In genomic region chr17:2223617-2223927, GRCh38 we compare ENCODE assay signal across 12 cellular contexts.
DNase-seq lines count a peak whose midpoint lies in the region; ATAC-seq and TF ChIP-seq lines count a peak whose summit lies in the region.
"Had no signal": no experiment of that assay in that cellular context is flagged by ENCODE, and none has a peak within 500 bp of the region (broad histone marks: within the 10 kb centered on the region; RNA-seq: fewer than 3 reads in every experiment).

No MANE protein-coding gene starts in this region.

- no peak for DNase-seq in GM23248
- DNase-seq in activated CD4-positive, alpha-beta memory T cell treated with anti-CD3 and anti-CD28 coated beads for 36 hours = no peak
- DNase-seq in foreskin keratinocyte = no peak
- no peak for DNase-seq in gastrocnemius medialis
- no peak for DNase-seq in foreskin fibroblast
- no peak for DNase-seq in midbrain (lab: John Stamatoyannopoulos, UW)
- no peak for DNase-seq in dermis blood vessel endothelial cell
- DNase-seq in chondrocyte (ENCODE audit: low spot score) = no peak
- DNase-seq: NCI-H1092, NCI-H510A had no signal

- no peaks in the 10 kb centered on the region for H3K9me2 ChIP-seq in GM23248 (ENCODE audit: insufficient read depth)

- no peak for TF ChIP-seq POLR2A in gastrocnemius medialis (IDR thresholded peaks at IDR 0.05)

- H3K9me3 Mint-ChIP-seq in activated CD4-positive, alpha-beta memory T cell treated with anti-CD3 and anti-CD28 coated beads for 36 hours = no peaks in the 10 kb centered on the region
- no peaks in the 10 kb centered on the region for H3K9me3 Mint-ChIP-seq in chondrocyte (ENCODE audit: low read depth)

- in situ Hi-C loops in GM23248 (cut with MboI) = no loop called here
- in situ Hi-C loops in gastrocnemius medialis (cut with MboI; ENCODE audit: low sequenced_read_pairs in 4 of 4) = no loop called here

- H3K4me3 Mint-ChIP-seq in activated CD4-positive, alpha-beta memory T cell treated with anti-CD3 and anti-CD28 coated beads for 36 hours = peak overlapping the region; percentile 57
- H3K4me3 Mint-ChIP-seq in chondrocyte (ENCODE audit: unreplicated experiment) = no peak overlapping the region

- H3K4me3 ChIP-seq in GM23248 (no peak overlapping the region), gastrocnemius medialis (no peak overlapping the region), foreskin fibroblast (ENCODE audit: low read depth in 1 of 2, low read length in 2 of 2) (no peak overlapping the region)

- H3K4me1 ChIP-seq in GM23248 (ENCODE audit: insufficient read depth) (peaks cover 22% of the 10 kb centered on the region), foreskin keratinocyte (peaks cover 33% of the 10 kb centered on the region), gastrocnemius medialis (peaks cover 28 to 49% of the 10 kb centered on the region in 2 donors)

- peaks cover 3% of the 10 kb centered on the region for H3K36me3 Mint-ChIP-seq in activated CD4-positive, alpha-beta memory T cell treated with anti-CD3 and anti-CD28 coated beads for 36 hours
- peaks cover 10% of the 10 kb centered on the region for H3K36me3 Mint-ChIP-seq in chondrocyte (ENCODE audit: low read depth)

- H3K36me3 ChIP-seq in GM23248 (ENCODE audit: low read depth) (0 out of 2 replicates have a peak, but pooled peaks cover 4% of the 10 kb centered on the region), gastrocnemius medialis (no peaks in the 10 kb centered on the region)

- TF ChIP-seq CTCF in foreskin keratinocyte (conservative IDR thresholded peaks at IDR 0.05) (no peak), gastrocnemius medialis (IDR thresholded peaks at IDR 0.05 in 4 of 5, conservative IDR thresholded peaks at IDR 0.05 in 1 of 5) (no peak), foreskin fibroblast (IDR thresholded peaks at IDR 0.05; ENCODE audit: low read depth, low read length) (no peak), chondrocyte (IDR thresholded peaks at IDR 0.05) (no peak)

- H4K20me1 ChIP-seq in GM23248 (ENCODE audit: insufficient read depth) = no peaks in the 10 kb centered on the region

- H3F3A ChIP-seq in GM23248 (ENCODE audit: insufficient read depth) = peaks cover 21% of the 10 kb centered on the region; the same call in 1 of the 2 replicates

- intact Hi-C loops in activated CD4-positive, alpha-beta memory T cell treated with anti-CD3 and anti-CD28 coated beads for 36 hours (cut with micrococcal nuclease) = loop anchor here (1.0 to 5.0 kb wide), 4 partner anchors 17 to 136 kb away; no protein-coding TSS in a partner anchor
- intact Hi-C loops in gastrocnemius medialis (cut with DNase I; ENCODE audit: low total_unique reads) = loop anchor here (2.0 kb wide), 1 partner anchor 13 kb away; no protein-coding TSS in a partner anchor

- H3K9me3 ChIP-seq in GM23248 (ENCODE audit: low read depth) = no peaks in the 10 kb centered on the region
- no peaks in the 10 kb centered on the region for H3K9me3 ChIP-seq in gastrocnemius medialis

- no peaks in the 10 kb centered on the region for H3K27me3 ChIP-seq in GM23248 (replicated peaks; ENCODE audit: insufficient read depth)
- no peaks in the 10 kb centered on the region for H3K27me3 ChIP-seq in foreskin keratinocyte
- H3K27me3 ChIP-seq in gastrocnemius medialis = no peaks in the 10 kb centered on the region

- H3K27me3 Mint-ChIP-seq in activated CD4-positive, alpha-beta memory T cell treated with anti-CD3 and anti-CD28 coated beads for 36 hours = no peaks in the 10 kb centered on the region
- H3K27me3 Mint-ChIP-seq in chondrocyte (ENCODE audit: low read depth) = no peaks in the 10 kb centered on the region

- peaks cover 78% of the 10 kb centered on the region for H3K79me2 ChIP-seq in GM23248 (ENCODE audit: insufficient read depth)

- H3K4me2 ChIP-seq in GM23248 (ENCODE audit: unreplicated experiment) = peak overlapping the region; percentile 34

- peak overlapping the region; percentile 83 for H3K27ac Mint-ChIP-seq in activated CD4-positive, alpha-beta memory T cell treated with anti-CD3 and anti-CD28 coated beads for 36 hours
- no peak overlapping the region for H3K27ac Mint-ChIP-seq in chondrocyte (ENCODE audit: unreplicated experiment)

- peaks cover 34% of the 10 kb centered on the region for H3K4me1 Mint-ChIP-seq in activated CD4-positive, alpha-beta memory T cell treated with anti-CD3 and anti-CD28 coated beads for 36 hours (ENCODE audit: low read depth)
- peaks cover 23% of the 10 kb centered on the region for H3K4me1 Mint-ChIP-seq in chondrocyte (ENCODE audit: low read depth)

- CTCF ChIA-PET in activated CD4-positive, alpha-beta memory T cell treated with anti-CD3 and anti-CD28 coated beads for 36 hours (lab: Charles Lee) = interaction anchor here (0.9 to 3.4 kb wide), 17 partner anchors 13 to 182 kb away, joined by 3 to 38 read pairs (median 3); partner anchors contain the start of genes HIC1 and OVCA2

- peak overlapping the region; percentile 59 for H3K9ac ChIP-seq in GM23248
- H3K9ac ChIP-seq: parathyroid adenoma had no signal

- H3K27ac ChIP-seq in GM23248 (peak overlapping the region; percentile 57), foreskin keratinocyte (peak overlapping the region; percentile 79), gastrocnemius medialis (peak overlapping the region; percentile 73 to 81 (median 78))
- H3K27ac ChIP-seq: parathyroid adenoma had no signal

- POLR2A ChIA-PET in activated CD4-positive, alpha-beta memory T cell treated with anti-CD3 and anti-CD28 coated beads for 36 hours (lab: Charles Lee) = interaction anchor here (0.7 to 1.5 kb wide), 10 partner anchors 16 to 169 kb away, joined by 3 to 7 read pairs (median 3); partner anchors contain the start of genes HIC1 and TSR1

- no peak overlapping the region for H2AFZ ChIP-seq in GM23248
- H2AFZ ChIP-seq: parathyroid adenoma had no signal

- ATAC-seq in foreskin keratinocyte (no peak), gastrocnemius medialis (no peak)
- ATAC-seq: left colon had no signal
